ENCODE assay signal across 8 cellular contexts in genomic region chr4:114780205-114780604, GRCh38.
DNase-seq lines count a peak whose midpoint lies in the region; ATAC-seq and TF ChIP-seq lines count a peak whose summit lies in the region.

No MANE protein-coding gene starts in this region.

- intact Hi-C loops in posterior cingulate gyrus (cut with DNase I) (no loop called here), stomach (cut with DNase I; ENCODE audit: low total_unique reads) (no loop called here)

- no peak overlapping the region for H3K27ac ChIP-seq in mesenchymal stem cell (ENCODE audit: low read length, poor library complexity, severe bottlenecking)
- no peak overlapping the region for H3K27ac ChIP-seq in stomach

- no CpG with 5 or more reads among the region's 1 CpG for WGBS in mesenchymal stem cell
- 46 to 71% (median 47%) methylated on average over 1 of the region's 1 CpG for WGBS in stomach, 5 donors

- peak overlapping the region; percentile 10 for H2AK5ac ChIP-seq in mesenchymal stem cell (ENCODE audit: low read length, severe bottlenecking)

- H2BK5ac ChIP-seq in mesenchymal stem cell (ENCODE audit: low read depth, low read length, poor library complexity, severe bottlenecking), result no peak overlapping the region

- H2BK12ac ChIP-seq in mesenchymal stem cell (ENCODE audit: low read length in 2 of 2), result no peak overlapping the region

- H4K8ac ChIP-seq in mesenchymal stem cell (ENCODE audit: low read length), result no peak overlapping the region

- no peak overlapping the region for H2BK15ac ChIP-seq in mesenchymal stem cell (ENCODE audit: low read depth, poor library complexity, severe bottlenecking)

- TF ChIP-seq POLR2A in stomach (IDR thresholded peaks at IDR 0.05), result no peak

- H3K23ac ChIP-seq in mesenchymal stem cell (ENCODE audit: low read length in 2 of 2), result no peak overlapping the region

- no peaks in the 10 kb centered on the region for H3K36me3 ChIP-seq in MG63
- no peaks in the 10 kb centered on the region for H3K36me3 ChIP-seq in mesenchymal stem cell (ENCODE audit: control insufficient read depth in 1 of 2, insufficient read depth in 2 of 2, low read depth in 1 of 2, low read length in 2 of 2)
- H3K36me3 ChIP-seq in stomach, result no peaks in the 10 kb centered on the region

- no peak overlapping the region for H3K14ac ChIP-seq in mesenchymal stem cell (ENCODE audit: low read length in 2 of 2)

- no peak overlapping the region for H3K9ac ChIP-seq in mesenchymal stem cell (ENCODE audit: low read length)

- DNase-seq in ELF-1 (ENCODE audit: low read depth, low spot score) (peak; percentile 19), MG63 (peak; percentile 0), UCSD-AML1 (lab: John Stamatoyannopoulos, UW; ENCODE audit: unreplicated experiment) (peak; percentile 7), mesenchymal stem cell (peak; percentile 44), amniotic stem cell (lab: John Stamatoyannopoulos, UW) (no peak), posterior cingulate gyrus (no peak), stomach (no peak)

- H3K18ac ChIP-seq in mesenchymal stem cell (ENCODE audit: low read depth in 1 of 2, low read length in 2 of 2), result no peak overlapping the region

- no peak overlapping the region for H4K91ac ChIP-seq in mesenchymal stem cell (ENCODE audit: low read length)

- H3K27me3 ChIP-seq in MG63, result no peaks in the 10 kb centered on the region
- H3K27me3 ChIP-seq in mesenchymal stem cell (ENCODE audit: control insufficient read depth in 1 of 2, insufficient read depth in 1 of 2, low read length in 2 of 2), result no peaks in the 10 kb centered on the region
- H3K27me3 ChIP-seq in stomach, result no peaks in the 10 kb centered on the region

- H3K9me3 ChIP-seq in MG63, result no peaks in the 10 kb centered on the region
- no peaks in the 10 kb centered on the region for H3K9me3 ChIP-seq in mesenchymal stem cell (ENCODE audit: control insufficient read depth, low read length)
- no peaks in the 10 kb centered on the region for H3K9me3 ChIP-seq in stomach

- H2AFZ ChIP-seq in mesenchymal stem cell (ENCODE audit: low read depth, low read length), result no peak overlapping the region

- TF ChIP-seq CTCF in stomach (IDR thresholded peaks at IDR 0.05), result no peak

- no peak overlapping the region for H3K4me2 ChIP-seq in mesenchymal stem cell (ENCODE audit: low read length, poor library complexity, severe bottlenecking)

- H3K4me1 ChIP-seq in mesenchymal stem cell (ENCODE audit: control insufficient read depth, insufficient read depth, low read depth, low read length) (no peaks in the 10 kb centered on the region), stomach (no peaks in the 10 kb centered on the region)

- no peak for TF ChIP-seq EP300 in stomach (IDR thresholded peaks at IDR 0.05)

- no peak overlapping the region for H2BK120ac ChIP-seq in mesenchymal stem cell (ENCODE audit: low read depth, low read length)

- H3K79me1 ChIP-seq in mesenchymal stem cell (replicated peaks; ENCODE audit: low read length, poor library complexity, severe bottlenecking), result no peaks in the 10 kb centered on the region

- H3K4ac ChIP-seq in mesenchymal stem cell (ENCODE audit: low read depth in 1 of 2, low read length in 2 of 2), result no peak overlapping the region

- no peak for ATAC-seq in HG03354 (IDR thresholded peaks at IDR 0.05; ENCODE audit: poor library complexity, severe bottlenecking, unreplicated experiment)

- H3K4me3 ChIP-seq in MG63 (no peak overlapping the region), mesenchymal stem cell (ENCODE audit: insufficient read depth in 1 of 2, low read depth in 1 of 2, low read length in 2 of 2) (no peak overlapping the region), stomach (no peak overlapping the region)

Comparison
In these comparisons a context has a peak if more than half of its experiments do, and no peak if none do; other contexts are left out.
1. DNase-seq: peak in ELF-1 (single experiment), MG63 (single experiment), UCSD-AML1 (single experiment) and mesenchymal stem cell (single experiment); none in amniotic stem cell (single experiment), posterior cingulate gyrus (0 of 10) and stomach (single experiment).